9 cellular contexts compared by ENCODE assay signal in the genomic region with DNA sequence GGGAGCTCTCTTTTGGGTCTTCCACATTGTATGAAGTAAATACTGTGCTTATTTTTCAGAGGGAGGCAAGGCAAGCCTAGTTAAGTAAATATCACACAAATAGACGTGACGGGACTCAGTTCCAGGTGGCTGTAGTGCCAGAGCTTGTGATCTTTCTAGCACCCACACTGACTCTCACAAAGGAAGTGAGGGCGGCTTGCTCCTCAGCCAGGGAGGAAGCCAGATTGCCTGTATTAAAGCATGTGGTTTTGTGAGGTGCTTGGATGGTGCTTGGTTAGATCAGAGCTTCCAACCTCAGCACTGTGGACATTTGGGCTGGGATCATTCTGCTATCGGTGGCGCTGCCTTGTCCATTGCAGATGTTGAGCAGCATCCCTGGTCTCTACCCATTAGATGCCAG.
DNase-seq lines count a peak whose midpoint lies in the region; ATAC-seq lines count a peak whose summit lies in the region.
"Had no signal": no experiment of that assay in that cellular context is flagged by ENCODE, and none has a peak within 500 bp of the region (broad histone marks: within the 10 kb centered on the region; RNA-seq: fewer than 3 reads in every experiment).

No MANE protein-coding gene starts in this region.

- ATAC-seq in GM21737 (IDR thresholded peaks at IDR 0.05; ENCODE audit: unreplicated experiment) (peak; percentile 98), HG03439 (IDR thresholded peaks at IDR 0.05; ENCODE audit: unreplicated experiment) (peak; percentile 88)
- peak; percentile 67 for ATAC-seq in stimulated activated naive CD8-positive, alpha-beta T cell treated with anti-CD3 and anti-CD28 coated beads, Interleukin-15, amount 100 ng/mL, for 72 hours

- H3K4me3 Mint-ChIP-seq in stimulated activated naive CD8-positive, alpha-beta T cell treated with anti-CD3 and anti-CD28 coated beads, Interleukin-15, amount 100 ng/mL, for 72 hours, result no peak overlapping the region

- no peaks in the 10 kb centered on the region for H3K27me3 ChIP-seq in HAP-1 (ENCODE audit: low read depth)
- H3K27me3 ChIP-seq: BE2C had no signal

- no peaks in the 10 kb centered on the region for H3K36me3 ChIP-seq in HAP-1 (replicated peaks)
- H3K36me3 ChIP-seq: BE2C had no signal

- peaks cover 0 to 3% of the 10 kb centered on the region in 2 donors for H3K9me3 Mint-ChIP-seq in stimulated activated naive CD8-positive, alpha-beta T cell treated with anti-CD3 and anti-CD28 coated beads, Interleukin-15, amount 100 ng/mL, for 72 hours

- H3K4me1 ChIP-seq in HAP-1, result no peaks in the 10 kb centered on the region
- H3K4me1 ChIP-seq: BE2C had no signal

- peaks cover 14% of the 10 kb centered on the region for H3K4me1 Mint-ChIP-seq in stimulated activated naive CD8-positive, alpha-beta T cell treated with anti-CD3 and anti-CD28 coated beads, Interleukin-15, amount 100 ng/mL, for 72 hours

- peak overlapping the region in 1 of 2 donors; percentile 92 for H3K27ac Mint-ChIP-seq in stimulated activated naive CD8-positive, alpha-beta T cell treated with anti-CD3 and anti-CD28 coated beads, Interleukin-15, amount 100 ng/mL, for 72 hours

- DNase-seq in stimulated activated CD4-positive, alpha-beta T cell treated with anti-CD3 and anti-CD28 coated beads, Interleukin-12 subunit alpha, Interleukin-12 subunit beta, amount 100 ng/mL, for 48 hours (ENCODE audit: low read depth in 2 of 3, low spot score in 1 of 3), result peak in 2 of 3 donors; percentile 1 to 2
- no peak for DNase-seq in stimulated activated CD4-positive, alpha-beta T cell treated with anti-CD3 and anti-CD28 coated beads, Interleukin-4, amount 100 ng/mL, for 1 hour
- DNase-seq in stimulated activated naive CD8-positive, alpha-beta T cell treated with anti-CD3 and anti-CD28 coated beads, Interleukin-15, amount 100 ng/mL, for 72 hours, result no peak
- DNase-seq in D341Med (ENCODE audit: low spot score) (no peak), HAP-1 (ENCODE audit: low spot score in 2 of 2) (no peak), kidney glomerular epithelial cell (lab: John Stamatoyannopoulos, UW) (no peak)
- DNase-seq: BE2C had no signal

- no peaks in the 10 kb centered on the region for H3K9me3 ChIP-seq in HAP-1
- H3K9me3 ChIP-seq: BE2C had no signal

- H3K27me3 Mint-ChIP-seq in stimulated activated naive CD8-positive, alpha-beta T cell treated with anti-CD3 and anti-CD28 coated beads, Interleukin-15, amount 100 ng/mL, for 72 hours, result peaks cover 37% of the 10 kb centered on the region

- in situ Hi-C loops in HAP-1 (cut with MboI; ENCODE audit: low sequenced_read_pairs), result no loop called here

- H3K4me3 ChIP-seq in HAP-1, result no peak overlapping the region

Comparison
In these comparisons a context has a peak if more than half of its experiments do, and no peak if none do; other contexts are left out.
1. DNase-seq: peak in stimulated activated CD4-positive, alpha-beta T cell treated with anti-CD3 and anti-CD28 coated beads, Interleukin-12 subunit alpha, Interleukin-12 subunit beta, amount 100 ng/mL, for 48 hours (2 of 3); none in stimulated activated CD4-positive, alpha-beta T cell treated with anti-CD3 and anti-CD28 coated beads, Interleukin-4, amount 100 ng/mL, for 1 hour (single experiment), stimulated activated naive CD8-positive, alpha-beta T cell treated with anti-CD3 and anti-CD28 coated beads, Interleukin-15, amount 100 ng/mL, for 72 hours (0 of 2), D341Med (single experiment), HAP-1 (0 of 2) and kidney glomerular epithelial cell (single experiment).
2. Peak in every context shown above with its lines, with median percentiles within 50 percentile points of each other: ATAC-seq.